16 cellular contexts compared by ENCODE assay signal in genomic region chr5:151721812-151722391, GRCh38.
DNase-seq lines count a peak whose midpoint lies in the region; ATAC-seq and TF ChIP-seq lines count a peak whose summit lies in the region.
"Had no signal": no experiment of that assay in that cellular context is flagged by ENCODE, and none has a peak within 500 bp of the region (broad histone marks: within the 10 kb centered on the region; RNA-seq: fewer than 3 reads in every experiment).

No MANE protein-coding gene starts in this region.

- H3K36me3 ChIP-seq in DOHH2 (ENCODE audit: control insufficient read depth, low read length), result no peaks in the 10 kb centered on the region
- no peaks in the 10 kb centered on the region for H3K36me3 ChIP-seq in Loucy (ENCODE audit: insufficient read depth, low read length)
- H3K36me3 ChIP-seq: colonic mucosa, esophagus squamous epithelium, uterus had no signal

- H3K4me1 ChIP-seq in DOHH2 (ENCODE audit: control insufficient read depth, low read length) (peaks cover 57% of the 10 kb centered on the region), Loucy (ENCODE audit: insufficient read depth, low read length, poor library complexity, severe bottlenecking) (peaks cover 7% of the 10 kb centered on the region)
- H3K4me1 ChIP-seq: colonic mucosa, uterus had no signal

- H3F3A ChIP-seq in DOHH2 (ENCODE audit: control insufficient read depth, insufficient read depth) (no peaks in the 10 kb centered on the region), Loucy (ENCODE audit: low read depth) (no peaks in the 10 kb centered on the region)

- ATAC-seq in GM21447 (IDR thresholded peaks at IDR 0.05; ENCODE audit: unreplicated experiment) (peak; percentile 29), GM21825 (IDR thresholded peaks at IDR 0.05; ENCODE audit: unreplicated experiment) (no peak), GM21381 (IDR thresholded peaks at IDR 0.05; ENCODE audit: unreplicated experiment) (no peak), HG02870 (IDR thresholded peaks at IDR 0.05; ENCODE audit: unreplicated experiment) (no peak)

- H4K20me1 ChIP-seq in DOHH2 (ENCODE audit: control insufficient read depth, insufficient read depth, low read depth, low read length) (no peaks in the 10 kb centered on the region), Loucy (ENCODE audit: insufficient read depth, low read length, poor library complexity, severe bottlenecking) (no peaks in the 10 kb centered on the region)

- H3K79me2 ChIP-seq in DOHH2 (ENCODE audit: control insufficient read depth, low read length) (no peaks in the 10 kb centered on the region), Loucy (ENCODE audit: insufficient read depth, low read length) (no peaks in the 10 kb centered on the region)

- peak; percentile 20 for DNase-seq in kidney glomerular epithelial cell (lab: John Stamatoyannopoulos, UW)
- no peak for DNase-seq in NCI-H2029 treated with DMSO at 0.1 percent for 48 hours (lab: John Stamatoyannopoulos, UW)
- DNase-seq: activated CD8-positive, alpha-beta memory T cell treated with anti-CD3 and anti-CD28 coated beads, Interleukin-2, amount 50 U/mL, for 48 hours; colonic mucosa; DMS 273 treated with DMSO at 0.1 percent for 48 hours; esophagus squamous epithelium; NCI-H1417 treated with DMSO at 0.1 percent for 48 hours; NCI-H524; uterus had no signal

- no peak overlapping the region for H3K9ac ChIP-seq in Loucy (ENCODE audit: low read depth, low read length, poor library complexity, severe bottlenecking)

- no peak overlapping the region for H3K27ac ChIP-seq in DOHH2 (ENCODE audit: low read depth, low read length)
- H3K27ac ChIP-seq: colonic mucosa, esophagus squamous epithelium, uterus, VCaP had no signal

- 0 out of 2 replicates have a peak overlapping the region, but pooled peaks have one; percentile 4 for H3K4me3 ChIP-seq in DOHH2 (ENCODE audit: low read length)
- no peak overlapping the region for H3K4me3 ChIP-seq in Loucy (ENCODE audit: low read length, poor library complexity, severe bottlenecking)
- H3K4me3 ChIP-seq: colonic mucosa, esophagus squamous epithelium, uterus had no signal

- H3K9me2 ChIP-seq in DOHH2 (replicated peaks; ENCODE audit: control insufficient read depth, low read length), result no peaks in the 10 kb centered on the region
- H3K9me2 ChIP-seq in Loucy (replicated peaks; ENCODE audit: low read depth, low read length), result no peaks in the 10 kb centered on the region

- 0 out of 2 replicates have a peak overlapping the region, but pooled peaks have one; percentile 14 for H2AFZ ChIP-seq in Loucy (ENCODE audit: low read length)

- H3K4me2 ChIP-seq in DOHH2 (ENCODE audit: low read length) (peak overlapping the region; percentile 52), Loucy (ENCODE audit: low read depth, low read length, poor library complexity, severe bottlenecking) (no peak overlapping the region)

- H3K27me3 ChIP-seq in DOHH2 (ENCODE audit: control insufficient read depth, low read length) (no peaks in the 10 kb centered on the region), Loucy (ENCODE audit: insufficient read depth, low read length, poor library complexity, severe bottlenecking) (no peaks in the 10 kb centered on the region)
- H3K27me3 ChIP-seq: colonic mucosa, esophagus squamous epithelium, uterus had no signal

- no peaks in the 10 kb centered on the region for H3K9me3 ChIP-seq in DOHH2 (ENCODE audit: control insufficient read depth, insufficient read depth, low read length)
- H3K9me3 ChIP-seq in Loucy (ENCODE audit: insufficient read depth, low read depth, low read length), result no peaks in the 10 kb centered on the region
- H3K9me3 ChIP-seq: colonic mucosa, esophagus squamous epithelium, uterus had no signal

- TF ChIP-seq CTCF in DOHH2 (IDR thresholded peaks at IDR 0.05; ENCODE audit: low read depth, low read length, poor library complexity, severe bottlenecking) (no peak), Loucy (conservative IDR thresholded peaks at IDR 0.05; ENCODE audit: low read length) (no peak)
